In genomic region chr12:60052483-60052882, GRCh38 we compare ENCODE assay signal across 24 cellular contexts.
"Had no signal": no experiment of that assay in that cellular context is flagged by ENCODE, and none has a peak within 500 bp of the region (broad histone marks: within the 10 kb centered on the region; RNA-seq: fewer than 3 reads in every experiment).

No MANE protein-coding gene starts in this region.

- H3K36me3 ChIP-seq: cardiac muscle cell, esophagus muscularis mucosa, left ventricle myocardium inferior, sigmoid colon, upper lobe of right lung had no signal

- H3K27me3 ChIP-seq: cardiac muscle cell, esophagus muscularis mucosa, sigmoid colon, upper lobe of right lung had no signal

- H3K27ac ChIP-seq: cardiac muscle cell, esophagus muscularis mucosa, left ventricle myocardium inferior, sigmoid colon, SK-N-MC, upper lobe of right lung had no signal

- H3K4me1 ChIP-seq: esophagus muscularis mucosa, left ventricle myocardium inferior, sigmoid colon, upper lobe of right lung had no signal

- DNase-seq: activated B cell treated with CpG ODN at 0.5 μM for 24 hours; activated CD4-positive, alpha-beta memory T cell treated with anti-CD3 and anti-CD28 coated beads for 36 hours; activated CD4-positive, alpha-beta T cell treated with anti-CD3 and anti-CD28 coated beads for 48 hours; activated effector memory CD4-positive, alpha-beta T cell treated with anti-CD3 and anti-CD28 coated beads, Interleukin-2, amount 50 U/mL, for 16 hours; activated naive CD4-positive, alpha-beta T cell treated with anti-CD3 and anti-CD28 coated beads, Interleukin-2, amount 50 U/mL, for 16 hours; activated naive CD8-positive, alpha-beta T cell treated with anti-CD3 and anti-CD28 coated beads, Interleukin-2, amount 50 U/mL, for 24 hours; effector memory CD4-positive, alpha-beta T cell; foreskin fibroblast; glutamatergic neuron; hippocampal formation; left ventricle myocardium inferior; midbrain; natural killer cell; retina; sigmoid colon; stimulated activated CD4-positive, alpha-beta T cell treated with anti-CD3 and anti-CD28 coated beads, Interleukin-2, amount 100 ng/mL, for 48 hours; stimulated activated CD8-positive, alpha-beta memory T cell treated with anti-CD3 and anti-CD28 coated beads, Interleukin-4, amount 100 ng/mL, for 48 hours; stimulated activated naive B cell treated with anti-CD40 and anti-IgM and Interleukin-4, amounts not matched to agents 10 μg/mL and 1 μg/mL and 100 μg/mL, for 72 hours; SW 1271; T-helper 17 cell; upper lobe of right lung had no signal

- H3K4me3 ChIP-seq: cardiac muscle cell, esophagus muscularis mucosa, left ventricle myocardium inferior, sigmoid colon, SK-N-MC, upper lobe of right lung had no signal

- H3K9me3 ChIP-seq: esophagus muscularis mucosa, left ventricle myocardium inferior, sigmoid colon, upper lobe of right lung had no signal

- ATAC-seq: activated naive CD8-positive, alpha-beta T cell treated with anti-CD3 and anti-CD28 coated beads, Interleukin-2, amount 50 U/mL, for 24 hours; natural killer cell; stimulated activated naive B cell treated with anti-CD40 and anti-IgM and Interleukin-4, amounts not matched to agents 10 μg/mL and 1 μg/mL and 100 μg/mL, for 72 hours; T-helper 17 cell; upper lobe of right lung had no signal
